In genomic region chr3:147361671-147362420, GRCh38 we compare ENCODE assay signal across 8 cellular contexts. TPM values are rescaled to one million over a fixed set of nuclear protein-coding genes. Genes with fewer than 3 reads are reported as not detected.
DNase-seq lines count a peak whose midpoint lies in the region; ATAC-seq and TF ChIP-seq lines count a peak whose summit lies in the region.

No MANE protein-coding gene starts in this region.

- peaks cover 8% of the 10 kb centered on the region for H3K23me2 ChIP-seq in H9 (ENCODE audit: insufficient read length, low read depth, low read length, poor library complexity, severe bottlenecking)

- H3K4me3 Mint-ChIP-seq in activated T-cell treated with anti-CD3 and anti-CD28 coated beads, Interleukin-2, amount 50 U/mL, for 24 hours, result no peak overlapping the region
- H3K4me3 Mint-ChIP-seq in activated T-cell treated with anti-CD3 and anti-CD28 coated beads, Interleukin-2, amount 50 U/mL, for 4 hours, result no peak overlapping the region
- H3K4me3 Mint-ChIP-seq in H9, result peak overlapping the region in 1 of 2 experiments; percentile 45; a peak in 2 of 5 replicates
- no peak overlapping the region for H3K4me3 Mint-ChIP-seq in stimulated activated naive B cell treated with anti-CD40 and anti-IgM and Interleukin-4, amounts not matched to agents 10 μg/mL and 1 μg/mL and 100 μg/mL, for 72 hours

- H2BK20ac ChIP-seq in H9 (ENCODE audit: low read depth, low read length, poor library complexity, severe bottlenecking), result no peak overlapping the region

- no peak overlapping the region for H3T11ph ChIP-seq in H9 (ENCODE audit: low read length)

- H2AK5ac ChIP-seq in H9 (ENCODE audit: insufficient read length, low read length), result no peak overlapping the region

- peaks cover 63% of the 10 kb centered on the region for H3K27me3 Mint-ChIP-seq in activated T-cell treated with anti-CD3 and anti-CD28 coated beads, Interleukin-2, amount 50 U/mL, for 24 hours
- peaks cover 54% of the 10 kb centered on the region for H3K27me3 Mint-ChIP-seq in activated T-cell treated with anti-CD3 and anti-CD28 coated beads, Interleukin-2, amount 50 U/mL, for 4 hours (ENCODE audit: low read depth)
- H3K27me3 Mint-ChIP-seq in H9 (ENCODE audit: low read depth), result peaks cover 98% of the 10 kb centered on the region
- peaks cover 48 to 73% of the 10 kb centered on the region in 2 donors for H3K27me3 Mint-ChIP-seq in stimulated activated naive B cell treated with anti-CD40 and anti-IgM and Interleukin-4, amounts not matched to agents 10 μg/mL and 1 μg/mL and 100 μg/mL, for 72 hours

- peaks cover 2% of the 10 kb centered on the region for H3K4me1 Mint-ChIP-seq in activated T-cell treated with anti-CD3 and anti-CD28 coated beads, Interleukin-2, amount 50 U/mL, for 24 hours (ENCODE audit: low read depth)
- no peaks in the 10 kb centered on the region for H3K4me1 Mint-ChIP-seq in activated T-cell treated with anti-CD3 and anti-CD28 coated beads, Interleukin-2, amount 50 U/mL, for 4 hours (ENCODE audit: low read depth)
- H3K4me1 Mint-ChIP-seq in H9, result peaks cover 29 to 42% of the 10 kb centered on the region in 2 experiments
- peaks cover 0 to 5% of the 10 kb centered on the region in 2 donors for H3K4me1 Mint-ChIP-seq in stimulated activated naive B cell treated with anti-CD40 and anti-IgM and Interleukin-4, amounts not matched to agents 10 μg/mL and 1 μg/mL and 100 μg/mL, for 72 hours

- H3K9me3 Mint-ChIP-seq in activated T-cell treated with anti-CD3 and anti-CD28 coated beads, Interleukin-2, amount 50 U/mL, for 24 hours, result no peaks in the 10 kb centered on the region
- no peaks in the 10 kb centered on the region for H3K9me3 Mint-ChIP-seq in activated T-cell treated with anti-CD3 and anti-CD28 coated beads, Interleukin-2, amount 50 U/mL, for 4 hours
- peaks cover 0 to 3% of the 10 kb centered on the region in 2 experiments; a peak in 1 of 5 replicates for H3K9me3 Mint-ChIP-seq in H9
- peaks cover 4 to 11% of the 10 kb centered on the region in 2 donors for H3K9me3 Mint-ChIP-seq in stimulated activated naive B cell treated with anti-CD40 and anti-IgM and Interleukin-4, amounts not matched to agents 10 μg/mL and 1 μg/mL and 100 μg/mL, for 72 hours

- no peak overlapping the region for H2BK15ac ChIP-seq in H9 (ENCODE audit: low read depth, low read length)

- H3K4me1 ChIP-seq in H9 (ENCODE audit: insufficient read depth, low read length), result no peaks in the 10 kb centered on the region
- H3K4me1 ChIP-seq in liver (ENCODE audit: control insufficient read depth in 4 of 4, insufficient read depth in 4 of 4, low read length in 3 of 4), result no peaks in the 10 kb centered on the region

- H3K9ac ChIP-seq in H9 (ENCODE audit: extremely low read depth, insufficient read length, low read length) (no peak overlapping the region), liver (ENCODE audit: low read depth in 1 of 2, low read length in 2 of 2) (no peak overlapping the region)

- WGBS in H9 (ENCODE audit: extremely low coverage, insufficient read length, low lambda C conversion rate), result no CpG with 5 or more reads among the region's 9 CpGs
- 13% methylated on average over 9 of the region's 9 CpGs for WGBS in liver

- ATAC-seq in activated T-cell treated with anti-CD3 and anti-CD28 coated beads, Interleukin-2, amount 50 U/mL, for 4 hours, result no peak
- ATAC-seq in stimulated activated naive B cell treated with anti-CD40 and anti-IgM and Interleukin-4, amounts not matched to agents 10 μg/mL and 1 μg/mL and 100 μg/mL, for 72 hours (replicated peaks), result no peak

- H3K9me3 ChIP-seq in H9 (ENCODE audit: control insufficient read depth, low read depth, low read length) (no peaks in the 10 kb centered on the region), liver (ENCODE audit: control insufficient read depth in 4 of 4, low read length in 3 of 4) (peaks cover 0 to 2% (median 0%) of the 10 kb centered on the region in 4 donors)

- DNase-seq in activated T-cell treated with anti-CD3 and anti-CD28 coated beads, Interleukin-2, amount 50 U/mL, for 24 hours, result peak; percentile 43
- no peak for DNase-seq in activated T-cell treated with anti-CD3 and anti-CD28 coated beads, Interleukin-2, amount 50 U/mL, for 4 hours
- DNase-seq in H9 (peak; percentile 82), NAMALWA (ENCODE audit: low spot score) (peak; percentile 84), cerebellar nuclear complex (lab: John Stamatoyannopoulos, UW) (no peak)
- DNase-seq in activated CD8-positive, alpha-beta memory T cell treated with anti-CD3 and anti-CD28 coated beads, Interleukin-2, amount 50 U/mL, for 48 hours, result peak; percentile 86
- DNase-seq in stimulated activated naive B cell treated with anti-CD40 and anti-IgM and Interleukin-4, amounts not matched to agents 10 μg/mL and 1 μg/mL and 100 μg/mL, for 72 hours, result no peak

- peak; percentile 46 to 57 for TF ChIP-seq RAD21 in liver (IDR thresholded peaks at IDR 0.05)

- no peak overlapping the region for H3K14ac ChIP-seq in H9 (ENCODE audit: insufficient read depth, low read length)

- H3K4me2 ChIP-seq in H9 (ENCODE audit: insufficient read depth, insufficient read length, low read length), result peak overlapping the region; percentile 20

- no peak overlapping the region for H2BK5ac ChIP-seq in H9 (ENCODE audit: insufficient read length, low read length)

- no peak overlapping the region for H3K23ac ChIP-seq in H9 (ENCODE audit: insufficient read length, low read depth, low read length)

- H3K4me3 ChIP-seq in liver (ENCODE audit: low read depth in 1 of 3, low read length in 3 of 3), result no peak overlapping the region

- no peak overlapping the region for H3K4ac ChIP-seq in H9 (ENCODE audit: low read depth, low read length)

- H3K27me3 ChIP-seq in H9 (ENCODE audit: insufficient read depth, low read length), result peaks cover 65% of the 10 kb centered on the region
- H3K27me3 ChIP-seq in liver (ENCODE audit: control insufficient read depth in 4 of 4, insufficient read depth in 4 of 4, low read length in 3 of 4), result peaks cover 3 to 45% (median 22%) of the 10 kb centered on the region in 4 donors

- no peak overlapping the region for H3K56ac ChIP-seq in H9 (ENCODE audit: insufficient read length, low read depth, low read length)

- no peak overlapping the region for H3K27ac Mint-ChIP-seq in activated T-cell treated with anti-CD3 and anti-CD28 coated beads, Interleukin-2, amount 50 U/mL, for 24 hours
- H3K27ac Mint-ChIP-seq in H9, result no peak overlapping the region; a peak in 1 of 7 replicates
- no peak overlapping the region for H3K27ac Mint-ChIP-seq in stimulated activated naive B cell treated with anti-CD40 and anti-IgM and Interleukin-4, amounts not matched to agents 10 μg/mL and 1 μg/mL and 100 μg/mL, for 72 hours

- no peaks in the 10 kb centered on the region for H3K79me1 ChIP-seq in H9 (ENCODE audit: insufficient read depth, low read depth, low read length, poor library complexity, severe bottlenecking)

- no peak overlapping the region for H2BK120ac ChIP-seq in H9 (ENCODE audit: low read depth, low read length, poor library complexity, severe bottlenecking)

- no peak overlapping the region for H4K91ac ChIP-seq in H9 (ENCODE audit: insufficient read length, low read depth, low read length)

- H3K79me2 ChIP-seq in H9 (ENCODE audit: insufficient read depth, low read length), result no peaks in the 10 kb centered on the region

- no peak overlapping the region for H2BK12ac ChIP-seq in H9 (ENCODE audit: insufficient read length, low read depth, low read length)

- H4K8ac ChIP-seq in H9 (replicated peaks; ENCODE audit: insufficient read length, low read depth, low read length), result no peak overlapping the region

- no peaks in the 10 kb centered on the region for H3K36me3 Mint-ChIP-seq in activated T-cell treated with anti-CD3 and anti-CD28 coated beads, Interleukin-2, amount 50 U/mL, for 24 hours (ENCODE audit: low read depth)
- no peaks in the 10 kb centered on the region for H3K36me3 Mint-ChIP-seq in activated T-cell treated with anti-CD3 and anti-CD28 coated beads, Interleukin-2, amount 50 U/mL, for 4 hours (ENCODE audit: insufficient read depth)
- H3K36me3 Mint-ChIP-seq in H9 (ENCODE audit: insufficient read depth in 1 of 3, low read depth in 3 of 3), result no peaks in the 10 kb centered on the region
- peaks cover 3 to 4% of the 10 kb centered on the region in 2 donors for H3K36me3 Mint-ChIP-seq in stimulated activated naive B cell treated with anti-CD40 and anti-IgM and Interleukin-4, amounts not matched to agents 10 μg/mL and 1 μg/mL and 100 μg/mL, for 72 hours

- H2AFZ ChIP-seq in H9 (ENCODE audit: low read length), result no peak overlapping the region

- H4K20me1 ChIP-seq in H9 (ENCODE audit: control insufficient read depth, insufficient read depth, insufficient read length), result no peaks in the 10 kb centered on the region

- TF ChIP-seq CTCF in H9 (conservative IDR thresholded peaks at IDR 0.05), result peak; percentile 97
- peak; percentile 47 for TF ChIP-seq CTCF in liver (IDR thresholded peaks at IDR 0.05; ENCODE audit: low read depth, low read length, missing input control)

- H3K36me3 ChIP-seq in liver (ENCODE audit: control insufficient read depth in 4 of 4, insufficient read depth in 3 of 4, low read depth in 1 of 4, low read length in 3 of 4), result no peaks in the 10 kb centered on the region

- no peak overlapping the region for H3K18ac ChIP-seq in H9 (ENCODE audit: insufficient read length, low read depth, low read length)

- no peak overlapping the region for H3K27ac ChIP-seq in H9 (ENCODE audit: insufficient read length, low read depth, low read length)
- no peak overlapping the region for H3K27ac ChIP-seq in liver (ENCODE audit: low read depth in 1 of 2, low read length in 2 of 2)

- no peak overlapping the region for H4K5ac ChIP-seq in H9 (ENCODE audit: insufficient read length, low read depth, low read length)

TF ChIP-seq in liver, 16 proteins besides CTCF, POLR2A, EP300 and RAD21:
- TF ChIP-seq GABPA (IDR thresholded peaks at IDR 0.05 in 1 of 2, conservative IDR thresholded peaks at IDR 0.05 in 1 of 2) (no peak), HNF4G (IDR thresholded peaks at IDR 0.05) (no peak), RXRA (IDR thresholded peaks at IDR 0.05) (no peak), ATF3 (IDR thresholded peaks at IDR 0.05) (no peak)

RNA-seq across cellular contexts. Expression of gene ZIC4, which starts 44.5 kb away (rescaled TPM):
- total RNA-seq in activated T-cell treated with anti-CD3 and anti-CD28 coated beads, Interleukin-2, amount 50 U/mL, for 4 hours, result not detected
- not detected in 2 replicates for total RNA-seq in H9 (2021)
- not detected for total RNA-seq in liver
- under 1 TPM in 1 of 2 donors, not detected in 1; 0.06 TPM for polyA plus RNA-seq in liver

RNA-seq across cellular contexts. Expression of gene ZIC1, which starts 47.3 kb away (rescaled TPM):
- total RNA-seq in activated T-cell treated with anti-CD3 and anti-CD28 coated beads, Interleukin-2, amount 50 U/mL, for 4 hours, result not detected
- total RNA-seq in H9 (2021) (not detected in 2 replicates), liver (not detected)
- polyA plus RNA-seq in liver, result 1 to 10 TPM in 1 of 2 donors, not detected in 1; 4.4 TPM

Comparison
In these comparisons a context has a peak if more than half of its experiments do, and no peak if none do; other contexts are left out.
1. DNase-seq: peak in activated T-cell treated with anti-CD3 and anti-CD28 coated beads, Interleukin-2, amount 50 U/mL, for 24 hours (single experiment), H9 (single experiment), NAMALWA (single experiment) and activated CD8-positive, alpha-beta memory T cell treated with anti-CD3 and anti-CD28 coated beads, Interleukin-2, amount 50 U/mL, for 48 hours (single experiment); none in activated T-cell treated with anti-CD3 and anti-CD28 coated beads, Interleukin-2, amount 50 U/mL, for 4 hours (single experiment), stimulated activated naive B cell treated with anti-CD40 and anti-IgM and Interleukin-4, amounts not matched to agents 10 μg/mL and 1 μg/mL and 100 μg/mL, for 72 hours (single experiment) and cerebellar nuclear complex (0 of 2).